ENCODE assay signal across 23 cellular contexts in genomic region chr16:54783226-54783625, GRCh38.
"Had no signal": no experiment of that assay in that cellular context is flagged by ENCODE, and none has a peak within 500 bp of the region (broad histone marks: within the 10 kb centered on the region; RNA-seq: fewer than 3 reads in every experiment).

No MANE protein-coding gene starts in this region.

- H3K9me3 ChIP-seq: SJSA1 had no signal

- ATAC-seq: K562 had no signal

- H3K4me1 ChIP-seq: SJSA1 had no signal

- H3K36me3 ChIP-seq: SJSA1 had no signal

- H3K4me3 ChIP-seq: K562, SJSA1, SK-N-MC had no signal

- H3K4me1 Mint-ChIP-seq: IgD-negative memory B cell had no signal

- H3K4me2 ChIP-seq: KMS-11 had no signal

- H3K27me3 Mint-ChIP-seq: IgD-negative memory B cell had no signal

- DNase-seq: Kasumi-1, MV-4-11, NCI-H1048, NCI-H1105, NCI-H1417, NCI-H1436 treated with DMSO at 0.1 percent for 48 hours, NCI-H1694 treated with DMSO at 0.1 percent for 48 hours, NCI-H1930, NCI-H2081, NCI-H2107, NCI-H2227 treated with DMSO at 0.1 percent for 48 hours, NCI-H524, NCI-H526 treated with DMSO at 0.1 percent for 48 hours, NCI-H748 treated with DMSO at 0.1 percent for 48 hours, Right ventricle myocardium superior, RPMI8226, SIG-M5 had no signal

- H3K9ac ChIP-seq: KMS-11 had no signal

- H3K27ac Mint-ChIP-seq: IgD-negative memory B cell had no signal

- H3K36me3 Mint-ChIP-seq: IgD-negative memory B cell had no signal

- H3K27ac ChIP-seq: HL-60, KMS-11, SJSA1, SK-N-MC had no signal
